ENCODE assay signal across 8 cellular contexts in the genomic region with DNA sequence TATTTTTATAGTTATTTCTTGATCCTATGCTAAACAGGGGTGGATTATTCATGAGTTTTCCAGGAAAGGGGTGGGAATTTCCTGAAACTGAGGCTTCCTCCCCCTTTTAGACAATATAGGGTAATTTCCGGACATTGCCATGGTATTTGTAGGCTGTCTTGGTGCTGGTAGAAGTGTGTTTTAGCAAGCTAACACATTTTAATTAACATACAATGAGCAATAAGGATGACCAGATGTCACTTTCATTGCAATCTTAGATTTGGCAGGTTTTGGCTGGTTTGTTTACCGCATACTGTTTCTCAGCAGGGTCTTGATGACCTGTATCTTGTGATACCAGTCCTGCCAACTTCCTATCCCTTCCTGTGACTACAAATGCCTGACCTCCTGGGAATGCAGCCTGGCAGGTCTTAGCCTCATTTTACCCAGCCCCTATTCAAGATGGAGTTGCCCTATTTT. TPM values are rescaled to one million over a fixed set of nuclear protein-coding genes. Genes with fewer than 3 reads are reported as not detected.
DNase-seq lines count a peak whose midpoint lies in the region; ATAC-seq and TF ChIP-seq lines count a peak whose summit lies in the region.

No MANE protein-coding gene starts in this region.

- H3K9me3 ChIP-seq in HUES48 (ENCODE audit: control insufficient read depth, insufficient read depth, low read length): peaks cover 10% of the 10 kb centered on the region; the same call in 1 of the 2 replicates
- H3K9me3 ChIP-seq in right cardiac atrium (ENCODE audit: control insufficient read depth, low read length): no peaks in the 10 kb centered on the region

- ATAC-seq in activated CD8-positive, alpha-beta T cell treated with anti-CD3 and anti-CD28 coated beads for 36 hours: no peak
- ATAC-seq in right cardiac atrium (peak in 1 of 2 donors; percentile 57), HG02884 (IDR thresholded peaks at IDR 0.05; ENCODE audit: unreplicated experiment) (no peak), GM18511 (IDR thresholded peaks at IDR 0.05; ENCODE audit: unreplicated experiment) (no peak)

- TF ChIP-seq CTCF in activated CD8-positive, alpha-beta T cell treated with anti-CD3 and anti-CD28 coated beads for 36 hours (IDR thresholded peaks at IDR 0.05): no peak

- WGBS in right cardiac atrium: 29% methylated on average over 2 of the region's 2 CpGs

- intact Hi-C loops in activated CD8-positive, alpha-beta T cell treated with anti-CD3 and anti-CD28 coated beads for 36 hours (cut with micrococcal nuclease): no loop called here
- intact Hi-C loops in right cardiac atrium (cut with DNase I): no loop called here

- no peak overlapping the region for H3K4me3 ChIP-seq in HUES48 (ENCODE audit: low read depth, low read length)
- no peak overlapping the region for H3K4me3 ChIP-seq in right cardiac atrium (ENCODE audit: low read length)
- H3K4me3 ChIP-seq in skin epidermis: no peak overlapping the region

- peak overlapping the region; percentile 15 for H3K27ac Mint-ChIP-seq in activated CD8-positive, alpha-beta T cell treated with anti-CD3 and anti-CD28 coated beads for 36 hours

- H3K9ac ChIP-seq in HUES48 (ENCODE audit: low read depth, low read length): peak overlapping the region; percentile 20; the same call in 1 of the 2 replicates

- H3K36me3 ChIP-seq in HUES48 (ENCODE audit: control insufficient read depth, insufficient read depth, low read length): 0 out of 2 replicates have a peak, but pooled peaks cover 9% of the 10 kb centered on the region

- H3K4me1 ChIP-seq in HUES48 (ENCODE audit: control insufficient read depth, insufficient read depth, low read length) (peaks cover 29% of the 10 kb centered on the region), right cardiac atrium (ENCODE audit: control insufficient read depth, insufficient read depth, low read length) (peaks cover 9% of the 10 kb centered on the region)

- peaks cover 65% of the 10 kb centered on the region for H3K4me1 Mint-ChIP-seq in activated CD8-positive, alpha-beta T cell treated with anti-CD3 and anti-CD28 coated beads for 36 hours (ENCODE audit: low read depth)

- H3K9me3 Mint-ChIP-seq in activated CD8-positive, alpha-beta T cell treated with anti-CD3 and anti-CD28 coated beads for 36 hours: peaks cover 4% of the 10 kb centered on the region

- CTCF ChIA-PET in activated CD8-positive, alpha-beta T cell treated with anti-CD3 and anti-CD28 coated beads for 36 hours (lab: Charles Lee): interaction anchor here (1.4 to 1.5 kb wide), 2 partner anchors 9 to 26 kb away, joined by 3 read pairs; no protein-coding TSS in a partner anchor

- no peaks in the 10 kb centered on the region for H3K27me3 Mint-ChIP-seq in activated CD8-positive, alpha-beta T cell treated with anti-CD3 and anti-CD28 coated beads for 36 hours

- POLR2A ChIA-PET in activated CD8-positive, alpha-beta T cell treated with anti-CD3 and anti-CD28 coated beads for 36 hours (lab: Charles Lee): interaction anchor here (0.6 to 0.7 kb wide), 4 partner anchors 9 to 68 kb away, joined by 3 read pairs; partner anchors contain the start of gene IL2RB

- no peak overlapping the region for H3K4me3 Mint-ChIP-seq in activated CD8-positive, alpha-beta T cell treated with anti-CD3 and anti-CD28 coated beads for 36 hours

- DNase-seq in activated CD8-positive, alpha-beta T cell treated with anti-CD3 and anti-CD28 coated beads for 36 hours: peak; percentile 4
- DNase-seq in right cardiac atrium (peak in 2 of 3 donors; percentile 5 to 33), NCI-H1092 treated with DMSO at 0.1 percent for 48 hours (lab: John Stamatoyannopoulos, UW) (no peak), SIG-M5 (lab: John Stamatoyannopoulos, UW) (no peak)

- peak overlapping the region; percentile 89 for H3K27ac ChIP-seq in HUES48 (ENCODE audit: low read depth, low read length)
- H3K27ac ChIP-seq in right cardiac atrium (ENCODE audit: low read length): peak overlapping the region; percentile 43
- H3K27ac ChIP-seq in skin epidermis: peak overlapping the region in 20 of 21 experiments; percentile 68 to 93 (median 86)

- peaks cover 12% of the 10 kb centered on the region for H3K36me3 Mint-ChIP-seq in activated CD8-positive, alpha-beta T cell treated with anti-CD3 and anti-CD28 coated beads for 36 hours (ENCODE audit: low read depth)

- no peaks in the 10 kb centered on the region for H3K27me3 ChIP-seq in HUES48 (ENCODE audit: control insufficient read depth, insufficient read depth, low read length)
- H3K27me3 ChIP-seq in right cardiac atrium (ENCODE audit: control insufficient read depth, insufficient read depth): no peaks in the 10 kb centered on the region

RNA-seq across cellular contexts. Expression of gene C1QTNF6, which starts 1.0 kb away (rescaled TPM):
- total RNA-seq in activated CD8-positive, alpha-beta T cell treated with anti-CD3 and anti-CD28 coated beads for 36 hours: 1 to 10 TPM; 6.4 TPM
- 1 to 10 TPM; 2.8 to 3.3 (median 2.8) TPM for total RNA-seq in right cardiac atrium
- polyA plus RNA-seq in right cardiac atrium: 2.0 TPM

RNA-seq across cellular contexts. Expression of gene SSTR3, which starts 23.2 kb away (rescaled TPM):
- total RNA-seq in activated CD8-positive, alpha-beta T cell treated with anti-CD3 and anti-CD28 coated beads for 36 hours: 1 to 10 TPM; 7.9 to 8.5 TPM
- not detected for total RNA-seq in right cardiac atrium
- not detected for polyA plus RNA-seq in right cardiac atrium

RNA-seq across cellular contexts. Expression of gene IL2RB, which starts 39.3 kb away (rescaled TPM):
- total RNA-seq in activated CD8-positive, alpha-beta T cell treated with anti-CD3 and anti-CD28 coated beads for 36 hours: 100 to 1,000 TPM; 263 to 268 TPM
- under 1 TPM; 0.63 to 0.97 (median 0.72) TPM for total RNA-seq in right cardiac atrium
- polyA plus RNA-seq in right cardiac atrium: 0.32 TPM

RNA-seq across cellular contexts. Expression of gene RAC2, which starts 55.0 kb away (rescaled TPM):
- total RNA-seq in activated CD8-positive, alpha-beta T cell treated with anti-CD3 and anti-CD28 coated beads for 36 hours: 100 to 1,000 TPM; 699 to 717 TPM
- 1 to 10 TPM; 3.6 to 8.6 (median 5.7) TPM for total RNA-seq in right cardiac atrium
- polyA plus RNA-seq in right cardiac atrium: 1.8 TPM

Comparison
In these comparisons a context has a peak if more than half of its experiments do, and no peak if none do; other contexts are left out.
1. DNase-seq: peak in activated CD8-positive, alpha-beta T cell treated with anti-CD3 and anti-CD28 coated beads for 36 hours (single experiment) and right cardiac atrium (2 of 3); none in NCI-H1092 treated with DMSO at 0.1 percent for 48 hours (single experiment) and SIG-M5 (single experiment).
2. RNA of gene SSTR3, which starts 23.2 kb away (total RNA-seq): 7.9 to 8.5 TPM in activated CD8-positive, alpha-beta T cell treated with anti-CD3 and anti-CD28 coated beads for 36 hours; not detected in right cardiac atrium; every median in the first group is over 4 times any median in the second.
3. RNA of gene IL2RB, which starts 39.3 kb away (total RNA-seq): 263 to 268 TPM in activated CD8-positive, alpha-beta T cell treated with anti-CD3 and anti-CD28 coated beads for 36 hours; 0.63 to 0.97 TPM in right cardiac atrium; every median in the first group is over 100 times any median in the second.
4. Peak in every context shown above with its lines, with median percentiles within 50 percentile points of each other: H3K27ac ChIP-seq.